In genomic region chr18:47422524-47422923, GRCh38 we compare ENCODE assay signal across 24 cellular contexts.
DNase-seq lines count a peak whose midpoint lies in the region; ATAC-seq and TF ChIP-seq lines count a peak whose summit lies in the region.
"Had no signal": no experiment of that assay in that cellular context is flagged by ENCODE, and none has a peak within 500 bp of the region (broad histone marks: within the 10 kb centered on the region; RNA-seq: fewer than 3 reads in every experiment).

No MANE protein-coding gene starts in this region.

- H3K27me3 ChIP-seq in mesendoderm (ENCODE audit: insufficient read depth, low read length, poor library complexity), result peaks cover 3% of the 10 kb centered on the region
- H3K27me3 ChIP-seq: SJCRH30 had no signal

- ATAC-seq in WTC11, result peak; percentile 66
- ATAC-seq in HG03280 (IDR thresholded peaks at IDR 0.05; ENCODE audit: unreplicated experiment), result no peak
- ATAC-seq in GM19397 (IDR thresholded peaks at IDR 0.05; ENCODE audit: unreplicated experiment), result no peak
- ATAC-seq: T-helper 17 cell, upper lobe of right lung had no signal

- no peak overlapping the region for H4K8ac ChIP-seq in mesendoderm (ENCODE audit: low read depth, low read length)

- no peak overlapping the region for H3K23ac ChIP-seq in mesendoderm (ENCODE audit: low read length)

- peak; percentile 57 for DNase-seq in Daoy (ENCODE audit: low read depth)
- DNase-seq in H4 (ENCODE audit: low spot score), result peak; percentile 33
- peak; percentile 28 for DNase-seq in WTC11 (ENCODE audit: low spot score)
- peak; percentile 84 for DNase-seq in mesendoderm
- no peak for DNase-seq in NCI-H2029 (lab: John Stamatoyannopoulos, UW)
- DNase-seq: activated CD4-positive, alpha-beta memory T cell treated with anti-CD3 and anti-CD28 coated beads for 36 hours; amniotic stem cell; Calu3; cortex of kidney; GDM1; GOT3; hippocampal formation; NCI-H1417 treated with DMSO at 0.1 percent for 48 hours; NCI-H226; occipital lobe; PC-9; retina; SJCRH30; stimulated activated CD4-positive, alpha-beta T cell treated with anti-CD3 and anti-CD28 coated beads, Interleukin-12 subunit alpha, Interleukin-12 subunit beta, amount 100 ng/mL, for 4 hours; T-helper 17 cell; upper lobe of right lung had no signal

- H2AK5ac ChIP-seq in mesendoderm (ENCODE audit: low read length), result no peak overlapping the region

- H3K36me3 ChIP-seq in mesendoderm (ENCODE audit: control insufficient read depth, insufficient read depth, low read length), result no peaks in the 10 kb centered on the region
- H3K36me3 ChIP-seq: SJCRH30, upper lobe of right lung had no signal

- peaks cover 69% of the 10 kb centered on the region for H3K27me3 Mint-ChIP-seq in WTC11 (ENCODE audit: low read depth)

- H3K18ac ChIP-seq in mesendoderm (ENCODE audit: low read length), result no peak overlapping the region

- H3K56ac ChIP-seq in mesendoderm (ENCODE audit: low read length), result no peak overlapping the region

- no peak overlapping the region for H3K4ac ChIP-seq in mesendoderm (ENCODE audit: low read depth, low read length)

- H3K4me1 ChIP-seq in mesendoderm (ENCODE audit: control insufficient read depth, low read depth, low read length), result no peaks in the 10 kb centered on the region
- H3K4me1 ChIP-seq: SJCRH30, upper lobe of right lung had no signal

- H3K79me2 ChIP-seq in mesendoderm (ENCODE audit: control insufficient read depth, insufficient read depth, low read length), result no peaks in the 10 kb centered on the region

- POLR2A ChIA-PET in WTC11 (lab: Charles Lee), result interaction anchor here (0.6 kb wide), 1 partner anchor 299 kb away, joined by 4 read pairs; no protein-coding TSS in a partner anchor

- peaks cover 23% of the 10 kb centered on the region for H3K4me1 Mint-ChIP-seq in WTC11

- H2BK15ac ChIP-seq in mesendoderm (replicated peaks; ENCODE audit: low read depth), result no peak overlapping the region

- H3K36me3 Mint-ChIP-seq in WTC11, result no peaks in the 10 kb centered on the region
- H3K36me3 Mint-ChIP-seq: activated CD4-positive, alpha-beta memory T cell treated with anti-CD3 and anti-CD28 coated beads for 36 hours had no signal

- H3K4me2 ChIP-seq in mesendoderm (ENCODE audit: low read length), result no peak overlapping the region
- H3K4me2 ChIP-seq: PC-9 had no signal

- no peak overlapping the region for H3K27ac Mint-ChIP-seq in WTC11
- H3K27ac Mint-ChIP-seq: activated CD4-positive, alpha-beta memory T cell treated with anti-CD3 and anti-CD28 coated beads for 36 hours; T-helper 17 cell had no signal

- H3K4me3 ChIP-seq in mesendoderm (ENCODE audit: low read length), result no peak overlapping the region
- H3K4me3 ChIP-seq: PC-9, SJCRH30, upper lobe of right lung had no signal

- no peak overlapping the region for H2BK5ac ChIP-seq in mesendoderm (ENCODE audit: low read length)

- no peak overlapping the region for H2BK120ac ChIP-seq in mesendoderm (ENCODE audit: low read depth, low read length)

- WGBS in mesendoderm (ENCODE audit: extremely low coverage, insufficient coverage, low lambda C conversion rate), result no CpG with 5 or more reads among the region's 6 CpGs

- CTCF ChIA-PET in WTC11 (lab: Charles Lee), result interaction anchor here (0.6 to 0.7 kb wide), 4 partner anchors 218 to 961 kb away, joined by 3 to 7 read pairs (median 4); no protein-coding TSS in a partner anchor

- TF ChIP-seq CTCF in WTC11 (IDR thresholded peaks at IDR 0.05), result no peak

- no peaks in the 10 kb centered on the region for H3K9me3 Mint-ChIP-seq in WTC11
- H3K9me3 Mint-ChIP-seq: activated CD4-positive, alpha-beta memory T cell treated with anti-CD3 and anti-CD28 coated beads for 36 hours had no signal

- no peak overlapping the region for H4K5ac ChIP-seq in mesendoderm (ENCODE audit: low read length)

- no peak overlapping the region for H3K9ac ChIP-seq in mesendoderm (ENCODE audit: low read length)

- H3K27ac ChIP-seq in mesendoderm (ENCODE audit: low read depth, low read length), result no peak overlapping the region
- H3K27ac ChIP-seq: PC-9, SJCRH30, upper lobe of right lung, VCaP had no signal

- H3K79me1 ChIP-seq in mesendoderm (ENCODE audit: low read length), result no peaks in the 10 kb centered on the region

- no peak overlapping the region for H3K4me3 Mint-ChIP-seq in WTC11
- H3K4me3 Mint-ChIP-seq: activated CD4-positive, alpha-beta memory T cell treated with anti-CD3 and anti-CD28 coated beads for 36 hours; T-helper 17 cell had no signal

TF ChIP-seq in WTC11, 78 proteins besides CTCF, POLR2A, EP300 and RAD21 (continues in another document):
- TF ChIP-seq ZNF121 (CRISPR knock-in tag; IDR thresholded peaks at IDR 0.05), result no peak
- no peak for TF ChIP-seq JAZF1 (CRISPR knock-in tag; IDR thresholded peaks at IDR 0.05)
- TF ChIP-seq SP1 (CRISPR knock-in tag; conservative IDR thresholded peaks at IDR 0.05), result no peak
- TF ChIP-seq NFE2L1 (CRISPR knock-in tag; IDR thresholded peaks at IDR 0.05), result no peak
- TF ChIP-seq E2F4 (CRISPR knock-in tag; IDR thresholded peaks at IDR 0.05; ENCODE audit: borderline replicate concordance, low read depth), result no peak
- TF ChIP-seq ARID4B (CRISPR knock-in tag; IDR thresholded peaks at IDR 0.05; ENCODE audit: borderline replicate concordance), result no peak
- TF ChIP-seq ZNF281 (CRISPR knock-in tag; IDR thresholded peaks at IDR 0.05), result no peak
